In the genomic region with DNA sequence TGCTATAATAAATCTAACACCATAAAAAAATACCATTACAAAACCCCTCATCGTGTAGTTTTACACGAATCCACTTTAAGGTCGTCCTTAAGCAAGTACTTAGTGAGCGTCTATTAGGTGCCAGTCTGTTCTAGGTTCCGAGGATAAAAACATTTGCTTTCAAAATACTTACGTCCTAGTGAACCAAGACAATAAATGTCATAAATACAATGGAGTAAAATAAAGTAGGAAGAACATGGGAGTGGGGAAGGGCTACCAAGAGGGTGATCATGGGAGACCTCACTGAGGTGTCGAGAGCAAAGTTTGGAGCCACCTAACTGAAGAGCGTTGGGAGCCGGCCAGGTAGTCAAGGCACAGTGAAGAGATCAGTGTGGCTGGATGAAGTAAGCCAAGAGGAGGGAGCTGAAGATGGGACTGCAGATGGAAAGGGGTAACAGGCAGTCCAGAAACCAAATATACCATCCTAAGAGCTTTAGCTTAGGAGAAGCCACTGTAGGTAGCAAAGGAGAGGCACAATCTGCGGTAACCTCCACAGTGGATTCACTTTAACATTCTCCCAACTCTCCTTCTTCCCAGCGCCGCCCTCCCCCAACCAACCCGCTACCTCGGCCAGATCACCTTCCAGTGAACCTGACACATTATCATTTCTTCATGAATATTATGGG, we compare ENCODE assay signal across 8 cellular contexts. TPM values are rescaled to one million over a fixed set of nuclear protein-coding genes. Genes with fewer than 3 reads are reported as not detected.
DNase-seq lines count a peak whose midpoint lies in the region; TF ChIP-seq lines count a peak whose summit lies in the region.

No MANE protein-coding gene starts in this region.

- no peak for DNase-seq in CD8-positive, alpha-beta memory T cell
- no peak for DNase-seq in fibroblast of pulmonary artery (ENCODE audit: low read depth)
- DNase-seq in ovary, result peak in 1 of 5 donors; percentile 30
- DNase-seq in GM20000 (ENCODE audit: low spot score), result no peak
- DNase-seq in SK-N-DZ (ENCODE audit: low spot score), result no peak
- no peak for DNase-seq in NCI-H524 treated with DMSO at 0.1 percent for 48 hours (lab: John Stamatoyannopoulos, UW)

- peaks cover 35 to 59% (median 48%) of the 10 kb centered on the region in 3 donors for H3K4me1 Mint-ChIP-seq in CD8-positive, alpha-beta memory T cell

- WGBS in ovary, 3 donors, result 3 to 9% (median 4%) methylated on average over 14 of the region's 14 CpGs

- TF ChIP-seq EP300 in ovary (IDR thresholded peaks at IDR 0.05), result no peak

- H3F3A ChIP-seq in SU-DHL-6 (ENCODE audit: insufficient read depth), result peaks cover 9% of the 10 kb centered on the region

- intact Hi-C loops in ovary (cut with DNase I), result no loop called here

- H3K27me3 Mint-ChIP-seq in CD8-positive, alpha-beta memory T cell, result no peaks in the 10 kb centered on the region

- peak overlapping the region; percentile 85 to 97 (median 95) for H3K4me3 Mint-ChIP-seq in CD8-positive, alpha-beta memory T cell

- TF ChIP-seq CTCF in HEK293 (tag by site-specific recombination; IDR thresholded peaks at IDR 0.05) (no peak), SU-DHL-6 (IDR thresholded peaks at IDR 0.05; ENCODE audit: insufficient read depth, low read length, poor library complexity, severe bottlenecking) (no peak), fibroblast of pulmonary artery (IDR thresholded peaks at IDR 0.05; ENCODE audit: low read length, missing control alignments) (no peak), ovary (IDR thresholded peaks at IDR 0.05) (no peak), GM20000 (IDR thresholded peaks at IDR 0.05; ENCODE audit: extremely low read depth, missing control alignments) (no peak)

- peak overlapping the region; percentile 88 for H3K4me3 ChIP-seq in CD8-positive, alpha-beta memory T cell (ENCODE audit: low read length)
- H3K4me3 ChIP-seq in HEK293 (ENCODE audit: low read depth, low read length) (peak overlapping the region; percentile 64), SU-DHL-6 (ENCODE audit: insufficient read depth, low read length, poor library complexity, severe bottlenecking) (peak overlapping the region; percentile 94), fibroblast of pulmonary artery (replicated peaks; ENCODE audit: low read depth, low read length) (peak overlapping the region; percentile 73), ovary (peak overlapping the region; percentile 65)

- H3K27ac Mint-ChIP-seq in CD8-positive, alpha-beta memory T cell, result peak overlapping the region; percentile 78 to 100 (median 98)

- no peaks in the 10 kb centered on the region for H3K9me3 Mint-ChIP-seq in CD8-positive, alpha-beta memory T cell

- peaks cover 34% of the 10 kb centered on the region for H3K4me1 ChIP-seq in CD8-positive, alpha-beta memory T cell (ENCODE audit: insufficient read depth, low read length)
- H3K4me1 ChIP-seq in HEK293 (ENCODE audit: control insufficient read depth, insufficient read depth, low read length), result peaks cover 2% of the 10 kb centered on the region; the same call in 1 of the 2 replicates
- peaks cover 3% of the 10 kb centered on the region for H3K4me1 ChIP-seq in ovary (ENCODE audit: insufficient read depth)

- no peaks in the 10 kb centered on the region for H3K27me3 ChIP-seq in CD8-positive, alpha-beta memory T cell (ENCODE audit: insufficient read depth, low read length, poor library complexity, severe bottlenecking)
- H3K27me3 ChIP-seq in SU-DHL-6 (ENCODE audit: low read length) (no peaks in the 10 kb centered on the region), ovary (no peaks in the 10 kb centered on the region)

- POLR2A ChIA-PET in CD8-positive, alpha-beta memory T cell (lab: Charles Lee), result interaction anchor here (1.0 to 3.4 kb wide), 10 partner anchors 9 to 308 kb away, joined by 3 to 65 read pairs (median 6); partner anchors contain the start of genes CCT8 and USP16
- POLR2A ChIA-PET in HEK293 (lab: Yijun Ruan, JAX), result interaction anchor here (0.7 to 3.7 kb wide), 10 partner anchors 10 to 308 kb away, joined by 3 to 132 read pairs (median 5); partner anchors contain the start of genes CCT8, RWDD2B and USP16

- H2AFZ ChIP-seq in SU-DHL-6 (ENCODE audit: low read depth, low read length, severe bottlenecking), result peak overlapping the region; percentile 47

- H3K4me2 ChIP-seq in SU-DHL-6 (ENCODE audit: low read depth, low read length, poor library complexity, severe bottlenecking), result peak overlapping the region; percentile 99

- peaks cover 54% of the 10 kb centered on the region for H3K79me2 ChIP-seq in SU-DHL-6 (ENCODE audit: insufficient read depth, low read length)

- no peaks in the 10 kb centered on the region for H3K36me3 ChIP-seq in CD8-positive, alpha-beta memory T cell (ENCODE audit: insufficient read depth, low read length)
- H3K36me3 ChIP-seq in HEK293 (ENCODE audit: control insufficient read depth in 2 of 2, insufficient read depth in 1 of 2, low read length in 2 of 2) (no peaks in the 10 kb centered on the region), SU-DHL-6 (ENCODE audit: low read length) (no peaks in the 10 kb centered on the region), ovary (no peaks in the 10 kb centered on the region)

- H3K9ac ChIP-seq in SU-DHL-6 (ENCODE audit: low read length), result peak overlapping the region; percentile 85

- H3K27ac ChIP-seq in CD8-positive, alpha-beta memory T cell (ENCODE audit: low read depth, low read length), result peak overlapping the region; percentile 91
- H3K27ac ChIP-seq in HEK293 (ENCODE audit: extremely low read depth, low read depth, low read length) (peak overlapping the region; percentile 64), SU-DHL-6 (ENCODE audit: low read depth, low read length) (peak overlapping the region; percentile 81), ovary (peak overlapping the region; percentile 48 to 75)

- H3K9me2 ChIP-seq in SU-DHL-6 (replicated peaks; ENCODE audit: insufficient read depth, low read length), result no peaks in the 10 kb centered on the region

- H4K20me1 ChIP-seq in SU-DHL-6 (ENCODE audit: low read depth, low read length), result no peaks in the 10 kb centered on the region

- CTCF ChIA-PET in CD8-positive, alpha-beta memory T cell (lab: Charles Lee), result interaction anchor here (1.2 to 1.4 kb wide), 3 partner anchors 11 to 34 kb away, joined by 5 to 12 read pairs (median 8); no protein-coding TSS in a partner anchor
- CTCF ChIA-PET in HEK293 (lab: Yijun Ruan, JAX), result interaction anchor here (0.7 kb wide), 1 partner anchor 241 kb away, joined by 3 read pairs; no protein-coding TSS in a partner anchor

- no peaks in the 10 kb centered on the region for H3K9me3 ChIP-seq in CD8-positive, alpha-beta memory T cell (ENCODE audit: low read length)
- H3K9me3 ChIP-seq in HEK293 (ENCODE audit: control insufficient read depth, insufficient read depth, low read depth, low read length) (no peaks in the 10 kb centered on the region), SU-DHL-6 (ENCODE audit: insufficient read depth, low read length) (no peaks in the 10 kb centered on the region), ovary (no peaks in the 10 kb centered on the region)

- no peak for TF ChIP-seq POLR2A in ovary (IDR thresholded peaks at IDR 0.05)

- H3K36me3 Mint-ChIP-seq in CD8-positive, alpha-beta memory T cell, result peaks cover 0 to 22% (median 2%) of the 10 kb centered on the region in 3 donors

TF ChIP-seq in HEK293, 187 proteins besides CTCF, POLR2A, EP300 and RAD21 (continues in another document):
- TF ChIP-seq, protein P1, sequence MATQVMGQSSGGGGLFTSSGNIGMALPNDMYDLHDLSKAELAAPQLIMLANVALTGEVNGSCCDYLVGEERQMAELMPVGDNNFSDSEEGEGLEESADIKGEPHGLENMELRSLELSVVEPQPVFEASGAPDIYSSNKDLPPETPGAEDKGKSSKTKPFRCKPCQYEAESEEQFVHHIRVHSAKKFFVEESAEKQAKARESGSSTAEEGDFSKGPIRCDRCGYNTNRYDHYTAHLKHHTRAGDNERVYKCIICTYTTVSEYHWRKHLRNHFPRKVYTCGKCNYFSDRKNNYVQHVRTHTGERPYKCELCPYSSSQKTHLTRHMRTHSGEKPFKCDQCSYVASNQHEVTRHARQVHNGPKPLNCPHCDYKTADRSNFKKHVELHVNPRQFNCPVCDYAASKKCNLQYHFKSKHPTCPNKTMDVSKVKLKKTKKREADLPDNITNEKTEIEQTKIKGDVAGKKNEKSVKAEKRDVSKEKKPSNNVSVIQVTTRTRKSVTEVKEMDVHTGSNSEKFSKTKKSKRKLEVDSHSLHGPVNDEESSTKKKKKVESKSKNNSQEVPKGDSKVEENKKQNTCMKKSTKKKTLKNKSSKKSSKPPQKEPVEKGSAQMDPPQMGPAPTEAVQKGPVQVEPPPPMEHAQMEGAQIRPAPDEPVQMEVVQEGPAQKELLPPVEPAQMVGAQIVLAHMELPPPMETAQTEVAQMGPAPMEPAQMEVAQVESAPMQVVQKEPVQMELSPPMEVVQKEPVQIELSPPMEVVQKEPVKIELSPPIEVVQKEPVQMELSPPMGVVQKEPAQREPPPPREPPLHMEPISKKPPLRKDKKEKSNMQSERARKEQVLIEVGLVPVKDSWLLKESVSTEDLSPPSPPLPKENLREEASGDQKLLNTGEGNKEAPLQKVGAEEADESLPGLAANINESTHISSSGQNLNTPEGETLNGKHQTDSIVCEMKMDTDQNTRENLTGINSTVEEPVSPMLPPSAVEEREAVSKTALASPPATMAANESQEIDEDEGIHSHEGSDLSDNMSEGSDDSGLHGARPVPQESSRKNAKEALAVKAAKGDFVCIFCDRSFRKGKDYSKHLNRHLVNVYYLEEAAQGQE (tag by site-specific recombination; IDR thresholded peaks at IDR 0.05), result no peak
- TF ChIP-seq ZNF335 (tag by site-specific recombination; conservative IDR thresholded peaks at IDR 0.05), result peak; percentile 93
- TF ChIP-seq KLF9 (tag by site-specific recombination; IDR thresholded peaks at IDR 0.05; ENCODE audit: low read depth), result no peak
- peak; percentile 94 for TF ChIP-seq PRDM1 (tag by site-specific recombination; IDR thresholded peaks at IDR 0.05)
- TF ChIP-seq ZBTB21 (tag by site-specific recombination; IDR thresholded peaks at IDR 0.05), result no peak

RNA-seq across cellular contexts. Expression of gene LTN1, which starts 0.7 kb away (rescaled TPM):
- 10 to 100 TPM; 22.1 to 23.2 TPM for total RNA-seq in CD8-positive, alpha-beta memory T cell
- polyA plus RNA-seq in CD8-positive, alpha-beta memory T cell, result 15.7 TPM
- 10 to 100 TPM; 15.8 to 24.5 (median 18.9) TPM for total RNA-seq in ovary
- polyA plus RNA-seq in ovary, result 1 to 10 TPM; 6.3 to 8.0 TPM
- polyA plus RNA-seq in SK-N-DZ (2014; cell fraction: cytosol; rRNA removed), result 14.8 and 21.2 TPM in 2 replicates
- polyA plus RNA-seq in SK-N-DZ (2014; cell fraction: nucleus; rRNA removed), result 28.8 and 38.9 TPM in 2 replicates

RNA-seq across cellular contexts. Expression of gene RWDD2B, which starts 27.2 kb away (rescaled TPM):
- total RNA-seq in CD8-positive, alpha-beta memory T cell, result 10 to 100 TPM; 19.1 to 19.9 TPM
- polyA plus RNA-seq in CD8-positive, alpha-beta memory T cell, result 12.1 TPM
- total RNA-seq in ovary, result 10 to 100 TPM in 2 of 7 donors, 1 to 10 TPM in 5; 3.3 to 15.8 (median 8.7) TPM
- 10 to 100 TPM; 10.1 to 30.6 TPM for polyA plus RNA-seq in ovary
- 14.8 and 15.7 TPM in 2 replicates for polyA plus RNA-seq in SK-N-DZ (2014; cell fraction: cytosol; rRNA removed)
- polyA plus RNA-seq in SK-N-DZ (2014; cell fraction: nucleus; rRNA removed), result 8.6 and 10.6 TPM in 2 replicates

RNA-seq across cellular contexts. Expression of gene USP16, which starts 32.5 kb away (rescaled TPM):
- 10 to 100 TPM; 55.7 to 55.9 TPM for total RNA-seq in CD8-positive, alpha-beta memory T cell
- 32.5 TPM for polyA plus RNA-seq in CD8-positive, alpha-beta memory T cell
- 10 to 100 TPM; 25.9 to 46.6 (median 31.9) TPM for total RNA-seq in ovary
- 10 to 100 TPM; 25.5 to 27.8 TPM for polyA plus RNA-seq in ovary
- 28.3 and 29.2 TPM in 2 replicates for polyA plus RNA-seq in SK-N-DZ (2014; cell fraction: cytosol; rRNA removed)
- 33.3 and 36.1 TPM in 2 replicates for polyA plus RNA-seq in SK-N-DZ (2014; cell fraction: nucleus; rRNA removed)
